Comparison of ENCODE assay signal across 11 cellular contexts in the genomic region with DNA sequence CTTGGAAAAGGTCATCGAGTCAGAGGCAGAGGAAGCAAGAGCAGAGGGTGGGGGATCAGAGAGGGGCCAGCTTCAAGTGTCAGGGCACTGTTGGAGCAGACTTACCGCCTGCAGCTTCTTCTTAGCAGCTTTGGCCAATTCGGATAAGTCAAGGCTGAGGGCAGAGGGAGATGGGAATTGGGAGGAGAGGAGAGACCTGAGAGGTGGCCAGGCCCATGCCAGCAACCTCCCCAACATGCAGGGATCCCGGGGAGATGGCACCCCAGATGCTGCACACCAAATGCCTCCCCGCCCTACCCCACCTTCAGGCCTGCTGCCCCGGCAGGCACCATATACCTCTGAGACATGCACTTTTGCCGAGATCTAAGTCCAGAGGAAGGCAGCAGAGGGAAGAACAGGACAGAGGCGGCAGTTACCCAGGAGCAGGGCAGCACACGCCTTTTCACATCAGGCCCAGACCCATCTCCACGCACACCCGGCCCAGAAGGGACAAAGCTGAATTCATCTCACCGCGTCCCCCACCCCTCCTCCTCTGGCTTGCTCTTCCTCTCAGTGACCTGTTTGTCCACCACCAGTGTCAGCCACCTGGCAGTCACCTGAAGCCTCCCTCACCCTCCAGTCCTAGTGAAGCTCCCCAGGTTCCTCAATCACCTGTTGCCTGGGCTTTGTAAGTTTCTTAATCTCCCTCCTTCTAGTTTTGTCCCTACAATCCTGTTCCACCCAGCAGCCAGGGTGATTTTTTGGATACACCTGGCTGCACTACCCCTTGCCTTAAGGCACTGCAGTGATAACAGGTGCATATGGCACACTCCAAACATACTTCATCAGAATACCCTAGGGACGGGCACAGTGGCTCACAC.
"Had no signal": no experiment of that assay in that cellular context is flagged by ENCODE, and none has a peak within 500 bp of the region (broad histone marks: within the 10 kb centered on the region; RNA-seq: fewer than 3 reads in every experiment).

No MANE protein-coding gene starts in this region.

- ATAC-seq: activated T-cell treated with anti-CD3 and anti-CD28 coated beads, Interleukin-2, amount 50 U/mL, for 72 hours; esophagus mucosa; stimulated activated effector memory CD8-positive, alpha-beta T cell treated with anti-CD3 and anti-CD28 coated beads, Interleukin-12 subunit alpha, Interleukin-12 subunit beta, amount 100 ng/mL, for 72 hours had no signal

- H3K9me3 Mint-ChIP-seq: activated T-cell treated with anti-CD3 and anti-CD28 coated beads, Interleukin-2, amount 50 U/mL, for 72 hours; central memory CD8-positive, alpha-beta T cell; dendritic cell treated with granulocyte-macrophage colony-stimulating factor and Interleukin-4, amounts not matched to agents 40 ng/mL and 50 ng/mL, for 4 days; stimulated activated effector memory CD8-positive, alpha-beta T cell treated with anti-CD3 and anti-CD28 coated beads, Interleukin-12 subunit alpha, Interleukin-12 subunit beta, amount 100 ng/mL, for 72 hours had no signal

- H3K27me3 Mint-ChIP-seq: central memory CD8-positive, alpha-beta T cell; dendritic cell treated with granulocyte-macrophage colony-stimulating factor and Interleukin-4, amounts not matched to agents 40 ng/mL and 50 ng/mL, for 4 days had no signal

- H3K4me3 Mint-ChIP-seq: activated T-cell treated with anti-CD3 and anti-CD28 coated beads, Interleukin-2, amount 50 U/mL, for 72 hours; central memory CD8-positive, alpha-beta T cell; dendritic cell treated with granulocyte-macrophage colony-stimulating factor and Interleukin-4, amounts not matched to agents 40 ng/mL and 50 ng/mL, for 4 days; stimulated activated effector memory CD8-positive, alpha-beta T cell treated with anti-CD3 and anti-CD28 coated beads, Interleukin-12 subunit alpha, Interleukin-12 subunit beta, amount 100 ng/mL, for 72 hours had no signal

- H3K27ac Mint-ChIP-seq: activated T-cell treated with anti-CD3 and anti-CD28 coated beads, Interleukin-2, amount 50 U/mL, for 72 hours; dendritic cell treated with granulocyte-macrophage colony-stimulating factor and Interleukin-4, amounts not matched to agents 40 ng/mL and 50 ng/mL, for 4 days; stimulated activated effector memory CD8-positive, alpha-beta T cell treated with anti-CD3 and anti-CD28 coated beads, Interleukin-12 subunit alpha, Interleukin-12 subunit beta, amount 100 ng/mL, for 72 hours had no signal

- H3K9me3 ChIP-seq: upper lobe of left lung had no signal

- DNase-seq: activated CD4-positive, alpha-beta T cell treated with anti-CD3 and anti-CD28 coated beads, Interleukin-2, amount 50 U/mL, for 4 hours; activated gamma-delta T cell treated with Interleukin-2 at 50 U/mL for 16 hours; activated T-cell treated with anti-CD3 and anti-CD28 coated beads, Interleukin-2, amount 50 U/mL, for 72 hours; SHP77 treated with DMSO at 0.1 percent for 48 hours; small intestine; T-helper 2 cell; upper lobe of left lung had no signal

- H3K27me3 ChIP-seq: upper lobe of left lung had no signal

- H3K4me3 ChIP-seq: upper lobe of left lung had no signal
